In the genomic region with DNA sequence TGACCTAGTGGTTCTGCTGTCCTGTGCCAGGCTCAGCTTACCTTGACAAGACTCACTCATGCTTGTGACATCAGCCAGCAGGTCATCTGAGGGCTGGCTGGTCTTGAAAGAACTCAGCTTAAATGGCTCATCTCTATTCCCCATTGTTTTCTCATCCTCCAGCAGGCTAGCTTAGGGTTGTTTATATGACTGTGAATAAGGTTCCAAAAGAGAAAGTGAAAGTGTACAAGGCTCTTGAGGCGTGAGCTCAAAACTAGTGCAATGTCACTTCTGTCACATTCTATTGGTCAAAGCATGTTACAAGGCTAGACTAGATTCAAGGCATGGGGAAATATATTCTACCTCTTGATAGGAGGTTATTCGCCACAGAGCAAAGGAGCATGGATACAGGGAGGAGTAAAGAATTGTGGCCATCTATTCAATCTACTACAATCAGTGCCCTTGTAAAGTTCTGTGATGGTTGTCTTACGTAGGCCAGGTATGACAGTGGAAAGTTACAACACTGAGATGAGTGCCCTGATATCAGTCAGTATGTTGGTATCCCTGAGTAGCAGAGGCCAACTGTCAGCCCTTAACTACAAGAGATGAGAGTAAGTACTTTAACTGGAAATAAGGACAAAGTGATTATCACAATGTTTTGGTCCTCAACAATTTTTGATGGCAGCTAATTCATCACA, we compare ENCODE assay signal across 8 cellular contexts. TPM values are rescaled to one million over a fixed set of nuclear protein-coding genes. Genes with fewer than 3 reads are reported as not detected.
A peak's percentile ranks its signal among the peaks of the same experiment; 100 is the strongest.
DNase-seq lines count a peak whose midpoint lies in the region; ATAC-seq and TF ChIP-seq lines count a peak whose summit lies in the region.

No MANE protein-coding gene starts in this region.

- H2BK15ac ChIP-seq in mesendoderm (replicated peaks; ENCODE audit: low read depth): no peak overlapping the region

- in situ Hi-C loops in ACHN (cut with HindIII; ENCODE audit: low pct_ligation_motif_present, low pct_unique_long_range_greater_than_20kb, low sequenced_read_pairs): no loop called here

- H3K36me3 ChIP-seq in mesendoderm (ENCODE audit: control insufficient read depth, insufficient read depth, low read length): no peaks in the 10 kb centered on the region
- H3K36me3 ChIP-seq in MG63: no peaks in the 10 kb centered on the region

- no peak overlapping the region for H3K4me2 ChIP-seq in mesendoderm (ENCODE audit: low read length)

- no peaks in the 10 kb centered on the region for H3K79me1 ChIP-seq in mesendoderm (ENCODE audit: low read length)

- H3K4ac ChIP-seq in mesendoderm (ENCODE audit: low read depth, low read length): no peak overlapping the region

- no peaks in the 10 kb centered on the region for H3K79me2 ChIP-seq in mesendoderm (ENCODE audit: control insufficient read depth, insufficient read depth, low read length)

- no peaks in the 10 kb centered on the region for H3K27me3 ChIP-seq in mesendoderm (ENCODE audit: insufficient read depth, low read length, poor library complexity)
- H3K27me3 ChIP-seq in MG63: no peaks in the 10 kb centered on the region

- peak; percentile 55 for ATAC-seq in GM18909 (IDR thresholded peaks at IDR 0.05; ENCODE audit: poor library complexity, unreplicated experiment)
- no peak for ATAC-seq in omental fat pad (ENCODE audit: low FRiP score)

- no peak overlapping the region for H2BK5ac ChIP-seq in mesendoderm (ENCODE audit: low read length)

- no peak for TF ChIP-seq POLR2A in erythroblast (IDR thresholded peaks at IDR 0.05; ENCODE audit: low read length)

- no peak overlapping the region for H3K27ac ChIP-seq in mesendoderm (ENCODE audit: low read depth, low read length)

- H2BK120ac ChIP-seq in mesendoderm (ENCODE audit: low read depth, low read length): no peak overlapping the region

- H3K56ac ChIP-seq in mesendoderm (ENCODE audit: low read length): no peak overlapping the region

- no peak overlapping the region for H4K5ac ChIP-seq in mesendoderm (ENCODE audit: low read length)

- H3K18ac ChIP-seq in mesendoderm (ENCODE audit: low read length): no peak overlapping the region

- no peak overlapping the region for H3K23ac ChIP-seq in mesendoderm (ENCODE audit: low read length)

- DNase-seq in ACHN (peak; percentile 38), NOMO-1 treated with DMSO at 0.1 percent for 48 hours (lab: John Stamatoyannopoulos, UW; ENCODE audit: unreplicated experiment) (peak; percentile 18), erythroblast (lab: John Stamatoyannopoulos, UW) (peak; percentile 0 to 35), omental fat pad (ENCODE audit: low spot score) (no peak), NCI-H345 (lab: John Stamatoyannopoulos, UW) (no peak), mesendoderm (no peak), MG63 (no peak)

- no peak overlapping the region for H2AK5ac ChIP-seq in mesendoderm (ENCODE audit: low read length)

- H4K8ac ChIP-seq in mesendoderm (ENCODE audit: low read depth, low read length): no peak overlapping the region

- no peaks in the 10 kb centered on the region for H3K9me3 ChIP-seq in MG63

- no peak for TF ChIP-seq CTCF in omental fat pad (IDR thresholded peaks at IDR 0.05)

- no peak overlapping the region for H3K4me3 ChIP-seq in mesendoderm (ENCODE audit: low read length)
- H3K4me3 ChIP-seq in MG63: no peak overlapping the region

- H3K4me1 ChIP-seq in mesendoderm (ENCODE audit: control insufficient read depth, low read depth, low read length): no peaks in the 10 kb centered on the region

- no CpG with 5 or more reads among the region's 3 CpGs for WGBS in mesendoderm (ENCODE audit: extremely low coverage, insufficient coverage, low lambda C conversion rate)

- no peak overlapping the region for H3K9ac ChIP-seq in mesendoderm (ENCODE audit: low read length)

RNA-seq across cellular contexts. Expression of gene TMLHE, which starts 19.8 kb away (rescaled TPM):
- total RNA-seq in omental fat pad: 10 to 100 TPM; 14.1 to 22.7 (median 16.2) TPM
- polyA plus RNA-seq in mesendoderm (2013, experiment 1 of 2): 8.8 TPM
- 9.1 TPM for polyA plus RNA-seq in mesendoderm (2013, experiment 2 of 2)
- 7.3 and 16.2 TPM in 2 replicates for total RNA-seq in MG63 (2014; rRNA removed; shearing (Covaris generic); ENCODE audit: low replicate concordance)

RNA-seq across cellular contexts. Expression of gene SPRY3, which starts 20.2 kb away (rescaled TPM):
- total RNA-seq in omental fat pad: 1 to 10 TPM; 1.3 to 5.2 (median 1.6) TPM
- polyA plus RNA-seq in mesendoderm (2013, experiment 1 of 2): 0.55 TPM
- polyA plus RNA-seq in mesendoderm (2013, experiment 2 of 2): 0.50 TPM
- total RNA-seq in MG63 (2014; rRNA removed; shearing (Covaris generic); ENCODE audit: low replicate concordance): 0.10 TPM in 2 replicates

Comparison
In these comparisons a context has a peak if more than half of its experiments do, and no peak if none do; other contexts are left out.
1. DNase-seq: peak in ACHN (single experiment), NOMO-1 treated with DMSO at 0.1 percent for 48 hours (single experiment) and erythroblast (2 of 2); none in omental fat pad (single experiment), NCI-H345 (single experiment), mesendoderm (single experiment) and MG63 (single experiment).